13 cellular contexts compared by ENCODE assay signal in the genomic region with DNA sequence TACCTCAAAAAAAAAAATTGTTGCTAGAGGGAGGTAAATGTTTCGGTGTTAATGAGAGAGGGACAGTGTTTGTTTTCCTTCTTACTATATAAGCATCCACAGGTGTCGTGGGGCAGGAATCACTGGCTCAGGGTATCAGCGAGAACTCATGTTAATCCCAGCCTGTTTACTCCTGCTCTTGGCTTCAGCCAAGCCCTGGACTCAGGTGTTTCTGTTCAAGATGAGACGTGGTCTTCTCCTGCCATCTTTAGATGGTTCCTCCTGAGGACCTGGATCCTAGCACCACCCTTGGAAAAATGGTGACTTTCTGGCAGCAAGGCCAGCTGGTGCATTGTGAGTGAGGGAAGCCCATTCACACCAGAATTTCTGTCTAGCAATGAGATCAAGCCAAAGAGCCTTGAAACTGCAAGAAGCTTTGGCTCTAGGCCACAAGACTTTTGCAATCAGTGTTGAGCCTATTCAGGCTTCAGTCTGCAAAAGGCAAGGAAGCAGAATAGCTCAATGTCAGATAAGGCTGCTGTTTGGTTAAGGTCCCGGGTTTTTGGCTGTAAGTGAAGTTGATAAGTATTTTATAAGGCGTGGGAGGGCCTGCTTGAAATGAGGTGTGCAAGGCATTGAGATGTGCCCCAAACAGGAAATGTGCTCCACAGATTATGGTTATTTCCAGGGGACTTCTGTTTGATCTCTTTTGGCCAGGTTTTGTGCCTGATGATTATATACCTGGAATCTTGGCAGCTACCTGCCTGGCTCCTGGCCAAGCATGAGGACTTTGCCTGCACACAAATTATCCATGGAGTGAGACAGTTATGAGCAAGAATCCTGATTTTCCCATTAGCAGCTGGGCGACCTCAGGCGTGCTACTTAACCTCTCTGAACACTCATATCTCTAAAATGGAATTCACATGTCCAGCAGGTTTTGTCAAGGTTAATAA.
DNase-seq lines count a peak whose midpoint lies in the region; TF ChIP-seq lines count a peak whose summit lies in the region.
"Had no signal": no experiment of that assay in that cellular context is flagged by ENCODE, and none has a peak within 500 bp of the region (broad histone marks: within the 10 kb centered on the region; RNA-seq: fewer than 3 reads in every experiment).

No MANE protein-coding gene starts in this region.

- TF ChIP-seq CTCF in fibroblast of mammary gland (conservative IDR thresholded peaks at IDR 0.05; ENCODE audit: control insufficient read depth, insufficient read depth, low read depth, low read length) (no peak), smooth muscle cell (IDR thresholded peaks at IDR 0.05; ENCODE audit: borderline replicate concordance, insufficient read depth, poor library complexity, severe bottlenecking) (no peak)

- no peak overlapping the region for H3K4me3 ChIP-seq in fibroblast of mammary gland (ENCODE audit: control insufficient read depth, low read depth, low read length)
- no peak overlapping the region for H3K4me3 ChIP-seq in smooth muscle cell
- H3K4me3 ChIP-seq: BLaER1 treated with 17β-estradiol and CSF1 and Interleukin-3, amounts not matched to agents 10 nM and 100 nM; K562 had no signal

- no peaks in the 10 kb centered on the region for H3K9me3 ChIP-seq in smooth muscle cell (replicated peaks; ENCODE audit: low read depth)
- H3K9me3 ChIP-seq: BLaER1 treated with 17β-estradiol and CSF1 and Interleukin-3, amounts not matched to agents 10 nM and 100 nM had no signal

- WGBS in smooth muscle cell (ENCODE audit: low lambda C conversion rate), result 76% methylated on average over 8 of the region's 8 CpGs

- no peaks in the 10 kb centered on the region for H3K4me1 ChIP-seq in smooth muscle cell (ENCODE audit: low read depth)
- H3K4me1 ChIP-seq: BLaER1 treated with 17β-estradiol and CSF1 and Interleukin-3, amounts not matched to agents 10 nM and 100 nM had no signal

- peak; percentile 76 for DNase-seq in DMS79 treated with DMSO at 0.1 percent for 48 hours (lab: John Stamatoyannopoulos, UW)
- DNase-seq in NCI-H69 (lab: John Stamatoyannopoulos, UW), result peak; percentile 92
- peak; percentile 40 for DNase-seq in fibroblast of mammary gland (ENCODE audit: low read depth)
- DNase-seq in pons (ENCODE audit: low spot score), result peak; percentile 13
- no peak for DNase-seq in nucleus accumbens (lab: John Stamatoyannopoulos, UW)
- DNase-seq in activated gamma-delta T cell treated with Interleukin-2 at 50 U/mL for 16 hours, result no peak
- no peak for DNase-seq in smooth muscle cell (lab: John Stamatoyannopoulos, UW; ENCODE audit: unreplicated experiment)
- DNase-seq in caudate nucleus (lab: John Stamatoyannopoulos, UW), result no peak
- DNase-seq: activated naive CD8-positive, alpha-beta T cell treated with anti-CD3 and anti-CD28 coated beads, Interleukin-2, amount 10 ng/mL, durations not matched to agents 7 days and 5 days; NCI-H2107; PC-3 had no signal

- no peaks in the 10 kb centered on the region for H4K20me1 ChIP-seq in smooth muscle cell (ENCODE audit: low read depth)
- H4K20me1 ChIP-seq: BLaER1 treated with 17β-estradiol and CSF1 and Interleukin-3, amounts not matched to agents 10 nM and 100 nM had no signal

- no peak overlapping the region for H3K4me2 ChIP-seq in smooth muscle cell
- H3K4me2 ChIP-seq: BLaER1 treated with 17β-estradiol and CSF1 and Interleukin-3, amounts not matched to agents 10 nM and 100 nM had no signal

- H3K9ac ChIP-seq in smooth muscle cell (ENCODE audit: low read depth), result no peak overlapping the region
- H3K9ac ChIP-seq: BLaER1 treated with 17β-estradiol and CSF1 and Interleukin-3, amounts not matched to agents 10 nM and 100 nM had no signal

- no peak overlapping the region for H2AFZ ChIP-seq in smooth muscle cell (ENCODE audit: low read depth)

- no peaks in the 10 kb centered on the region for H3K36me3 ChIP-seq in smooth muscle cell (ENCODE audit: low read depth)
- H3K36me3 ChIP-seq: BLaER1 treated with 17β-estradiol and CSF1 and Interleukin-3, amounts not matched to agents 10 nM and 100 nM had no signal

- H3F3A ChIP-seq in smooth muscle cell (ENCODE audit: low read depth), result no peaks in the 10 kb centered on the region

- no peaks in the 10 kb centered on the region for H3K79me2 ChIP-seq in smooth muscle cell (ENCODE audit: low read depth)

- no peaks in the 10 kb centered on the region for H3K27me3 ChIP-seq in smooth muscle cell (ENCODE audit: low read depth)
- H3K27me3 ChIP-seq: BLaER1 treated with 17β-estradiol and CSF1 and Interleukin-3, amounts not matched to agents 10 nM and 100 nM had no signal

- H3K27ac ChIP-seq in smooth muscle cell (ENCODE audit: low read depth), result no peak overlapping the region
- H3K27ac ChIP-seq in caudate nucleus (ENCODE audit: low read depth, low read length), result no peak overlapping the region
- H3K27ac ChIP-seq: BLaER1 treated with 17β-estradiol and CSF1 and Interleukin-3, amounts not matched to agents 10 nM and 100 nM had no signal

Comparison
In these comparisons a context has a peak if more than half of its experiments do, and no peak if none do; other contexts are left out.
1. DNase-seq: peak in DMS79 treated with DMSO at 0.1 percent for 48 hours (single experiment), NCI-H69 (single experiment), fibroblast of mammary gland (single experiment) and pons (single experiment); none in nucleus accumbens (0 of 56), activated gamma-delta T cell treated with Interleukin-2 at 50 U/mL for 16 hours (single experiment), smooth muscle cell (single experiment) and caudate nucleus (0 of 61).